Comparison of ENCODE assay signal across 17 cellular contexts in the genomic region with DNA sequence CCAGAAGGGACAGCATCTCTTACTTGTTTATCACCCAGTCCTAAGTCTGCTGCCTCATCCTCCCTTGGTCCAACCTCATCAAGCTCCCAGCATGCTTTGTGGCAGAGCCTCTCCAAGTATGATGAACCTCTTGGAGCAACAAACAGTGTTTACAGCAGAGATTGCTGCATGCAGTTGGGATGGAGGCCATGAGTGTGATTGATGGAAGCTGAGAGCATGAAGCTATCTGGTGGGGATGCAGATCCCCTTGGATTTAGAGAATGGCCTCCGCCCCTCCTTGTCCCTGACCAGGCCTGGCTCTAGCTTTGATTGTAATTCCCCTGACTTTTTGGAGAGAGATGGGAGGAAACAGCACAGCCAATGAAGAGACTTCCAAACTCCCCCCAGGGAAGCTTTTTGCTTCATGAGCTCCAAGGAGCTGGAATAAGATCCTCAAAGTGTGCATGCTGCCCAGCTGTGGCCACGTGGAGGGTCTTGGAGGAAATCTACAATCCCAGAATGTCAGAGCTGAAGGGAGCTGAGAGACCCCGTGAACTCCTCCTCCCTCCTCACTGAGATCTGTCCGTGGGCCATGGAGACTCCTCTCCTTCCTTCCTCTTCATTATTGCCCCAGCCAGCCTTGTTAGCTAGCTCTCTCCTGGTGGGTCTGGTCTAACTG.
DNase-seq lines count a peak whose midpoint lies in the region; ATAC-seq and TF ChIP-seq lines count a peak whose summit lies in the region.
"Had no signal": no experiment of that assay in that cellular context is flagged by ENCODE, and none has a peak within 500 bp of the region (broad histone marks: within the 10 kb centered on the region; RNA-seq: fewer than 3 reads in every experiment).

No MANE protein-coding gene starts in this region.

- H4K91ac ChIP-seq in mesenchymal stem cell (ENCODE audit: low read length) = no peak overlapping the region

- no peaks in the 10 kb centered on the region for H3K9me2 ChIP-seq in GM23248 (ENCODE audit: insufficient read depth)

- H2BK120ac ChIP-seq in mesenchymal stem cell (ENCODE audit: low read depth, low read length) = no peak overlapping the region

- no peak overlapping the region for H2AK5ac ChIP-seq in mesenchymal stem cell (ENCODE audit: low read length, severe bottlenecking)

- H2BK15ac ChIP-seq in mesenchymal stem cell (ENCODE audit: low read depth, poor library complexity, severe bottlenecking) = no peak overlapping the region

- peaks cover 13% of the 10 kb centered on the region for H3K4me1 Mint-ChIP-seq in stimulated activated effector memory CD8-positive, alpha-beta T cell treated with anti-CD3 and anti-CD28 coated beads, Interleukin-12 subunit alpha, Interleukin-12 subunit beta, amount 100 ng/mL, for 72 hours
- H3K4me1 Mint-ChIP-seq: GM23338 had no signal

- no peak overlapping the region for H3K27ac ChIP-seq in mesenchymal stem cell (ENCODE audit: low read length, poor library complexity, severe bottlenecking)
- H3K27ac ChIP-seq in GM23248 = no peak overlapping the region
- H3K27ac ChIP-seq: BLaER1 treated with 17β-estradiol and CSF1 and Interleukin-3, amounts not matched to agents 10 nM and 100 nM had no signal

- no peaks in the 10 kb centered on the region for H3K36me3 Mint-ChIP-seq in stimulated activated effector memory CD8-positive, alpha-beta T cell treated with anti-CD3 and anti-CD28 coated beads, Interleukin-12 subunit alpha, Interleukin-12 subunit beta, amount 100 ng/mL, for 72 hours

- H3K36me3 ChIP-seq in mesenchymal stem cell (ENCODE audit: control insufficient read depth in 1 of 2, insufficient read depth in 2 of 2, low read depth in 1 of 2, low read length in 2 of 2) (no peaks in the 10 kb centered on the region), GM23248 (ENCODE audit: low read depth) (no peaks in the 10 kb centered on the region)
- H3K36me3 ChIP-seq: BLaER1 treated with 17β-estradiol and CSF1 and Interleukin-3, amounts not matched to agents 10 nM and 100 nM had no signal

- no peak overlapping the region for H3K9ac ChIP-seq in mesenchymal stem cell (ENCODE audit: low read length)
- H3K9ac ChIP-seq in GM23248 = no peak overlapping the region
- H3K9ac ChIP-seq: BLaER1 treated with 17β-estradiol and CSF1 and Interleukin-3, amounts not matched to agents 10 nM and 100 nM had no signal

- no peak overlapping the region for H2AFZ ChIP-seq in mesenchymal stem cell (ENCODE audit: low read depth, low read length)
- H2AFZ ChIP-seq in GM23248 = no peak overlapping the region
- H2AFZ ChIP-seq: GM23338 had no signal

- H3K9me3 ChIP-seq in mesenchymal stem cell (ENCODE audit: control insufficient read depth, low read length) (no peaks in the 10 kb centered on the region), GM23248 (ENCODE audit: low read depth) (no peaks in the 10 kb centered on the region)
- H3K9me3 ChIP-seq: A549; BLaER1 treated with 17β-estradiol and CSF1 and Interleukin-3, amounts not matched to agents 10 nM and 100 nM had no signal

- no peaks in the 10 kb centered on the region; the same call in 1 of the 2 replicates for H3F3A ChIP-seq in GM23248 (ENCODE audit: insufficient read depth)

- H3K23ac ChIP-seq in mesenchymal stem cell (ENCODE audit: low read length in 2 of 2) = no peak overlapping the region

- peak; percentile 13 for DNase-seq in amniotic epithelial cell (ENCODE audit: low read depth)
- DNase-seq in fibroblast of the aortic adventitia (ENCODE audit: low read depth) = peak; percentile 26
- no peak for DNase-seq in mesenchymal stem cell
- no peak for DNase-seq in stimulated activated effector memory CD8-positive, alpha-beta T cell treated with anti-CD3 and anti-CD28 coated beads, Interleukin-12 subunit alpha, Interleukin-12 subunit beta, amount 100 ng/mL, for 72 hours (ENCODE audit: low spot score in 2 of 2)
- DNase-seq in DMS 273 treated with DMSO at 0.1 percent for 48 hours (lab: John Stamatoyannopoulos, UW) = no peak
- DNase-seq in SIG-M5 (lab: John Stamatoyannopoulos, UW) = no peak
- DNase-seq in GM23248 = no peak
- DNase-seq: GF-D8, HFFc6, NCI-H1048, NCI-H2227 treated with DMSO at 0.1 percent for 48 hours, NCI-H524 treated with DMSO at 0.1 percent for 48 hours had no signal

- no peak overlapping the region for H3K4me3 ChIP-seq in fibroblast of the aortic adventitia (ENCODE audit: low read depth, low read length)
- H3K4me3 ChIP-seq in mesenchymal stem cell (ENCODE audit: insufficient read depth in 1 of 2, low read depth in 1 of 2, low read length in 2 of 2) = no peak overlapping the region
- H3K4me3 ChIP-seq in GM23248 = no peak overlapping the region
- H3K4me3 ChIP-seq: A549; BLaER1 treated with 17β-estradiol and CSF1 and Interleukin-3, amounts not matched to agents 10 nM and 100 nM; GM23338 had no signal

- no peaks in the 10 kb centered on the region for H3K79me2 ChIP-seq in GM23248 (ENCODE audit: insufficient read depth)

- 95% methylated on average over 4 of the region's 4 CpGs for WGBS in mesenchymal stem cell
- WGBS in GM23248 (ENCODE audit: low coverage in 1 of 2, low lambda C conversion rate in 2 of 2, missing lambda C conversion rate in 2 of 2), 2 experiments = 52 to 65% methylated on average over 3 to 4 of the region's 4 CpGs

- H4K8ac ChIP-seq in mesenchymal stem cell (ENCODE audit: low read length) = peak overlapping the region; percentile 12

- H3K18ac ChIP-seq in mesenchymal stem cell (ENCODE audit: low read depth in 1 of 2, low read length in 2 of 2) = peak overlapping the region in 1 of 2 experiments; percentile 5

- H3K27ac Mint-ChIP-seq in stimulated activated effector memory CD8-positive, alpha-beta T cell treated with anti-CD3 and anti-CD28 coated beads, Interleukin-12 subunit alpha, Interleukin-12 subunit beta, amount 100 ng/mL, for 72 hours = no peak overlapping the region
- H3K27ac Mint-ChIP-seq: GM23338, HFFc6 had no signal

- no peak for TF ChIP-seq CTCF in fibroblast of the aortic adventitia (IDR thresholded peaks at IDR 0.05; ENCODE audit: insufficient read depth, low read length)

- no peak overlapping the region for H3K14ac ChIP-seq in mesenchymal stem cell (ENCODE audit: low read length in 2 of 2)

- H3K9me3 Mint-ChIP-seq in stimulated activated effector memory CD8-positive, alpha-beta T cell treated with anti-CD3 and anti-CD28 coated beads, Interleukin-12 subunit alpha, Interleukin-12 subunit beta, amount 100 ng/mL, for 72 hours = no peaks in the 10 kb centered on the region
- H3K9me3 Mint-ChIP-seq: GM23338, HFFc6 had no signal

- peak; percentile 16 for ATAC-seq in stimulated activated effector memory CD8-positive, alpha-beta T cell treated with anti-CD3 and anti-CD28 coated beads, Interleukin-12 subunit alpha, Interleukin-12 subunit beta, amount 100 ng/mL, for 72 hours
- no peak for ATAC-seq in HG02884 (IDR thresholded peaks at IDR 0.05; ENCODE audit: unreplicated experiment)
- ATAC-seq: A549, GM23338, HepG2 had no signal

- H3K4ac ChIP-seq in mesenchymal stem cell (ENCODE audit: low read depth in 1 of 2, low read length in 2 of 2) = no peak overlapping the region

- H2BK5ac ChIP-seq in mesenchymal stem cell (ENCODE audit: low read depth, low read length, poor library complexity, severe bottlenecking) = no peak overlapping the region

- no peak overlapping the region for H3K4me3 Mint-ChIP-seq in stimulated activated effector memory CD8-positive, alpha-beta T cell treated with anti-CD3 and anti-CD28 coated beads, Interleukin-12 subunit alpha, Interleukin-12 subunit beta, amount 100 ng/mL, for 72 hours
- H3K4me3 Mint-ChIP-seq: GM23338, HFFc6 had no signal

- H2BK12ac ChIP-seq in mesenchymal stem cell (ENCODE audit: low read length in 2 of 2) = no peak overlapping the region

- peaks cover 4% of the 10 kb centered on the region for H3K4me1 ChIP-seq in mesenchymal stem cell (ENCODE audit: control insufficient read depth, insufficient read depth, low read depth, low read length)
- H3K4me1 ChIP-seq in GM23248 (ENCODE audit: insufficient read depth) = peaks cover 2% of the 10 kb centered on the region; the same call in 1 of the 2 replicates
- H3K4me1 ChIP-seq: A549 had no signal

- no peaks in the 10 kb centered on the region for H4K20me1 ChIP-seq in GM23248 (ENCODE audit: insufficient read depth)
- H4K20me1 ChIP-seq: BLaER1 treated with 17β-estradiol and CSF1 and Interleukin-3, amounts not matched to agents 10 nM and 100 nM had no signal

- H3K27me3 ChIP-seq in mesenchymal stem cell (ENCODE audit: control insufficient read depth in 1 of 2, insufficient read depth in 1 of 2, low read length in 2 of 2) = no peaks in the 10 kb centered on the region
- H3K27me3 ChIP-seq in GM23248 (replicated peaks; ENCODE audit: insufficient read depth) = no peaks in the 10 kb centered on the region
- H3K27me3 ChIP-seq: BLaER1 treated with 17β-estradiol and CSF1 and Interleukin-3, amounts not matched to agents 10 nM and 100 nM had no signal

- in situ Hi-C loops in GM23248 (cut with MboI) = no loop called here

- H3K4me2 ChIP-seq in mesenchymal stem cell (ENCODE audit: low read length, poor library complexity, severe bottlenecking) = no peak overlapping the region
- H3K4me2 ChIP-seq in GM23248 (ENCODE audit: unreplicated experiment) = no peak overlapping the region
- H3K4me2 ChIP-seq: A549; BLaER1 treated with 17β-estradiol and CSF1 and Interleukin-3, amounts not matched to agents 10 nM and 100 nM; GM23338 had no signal

- no peaks in the 10 kb centered on the region for H3K79me1 ChIP-seq in mesenchymal stem cell (replicated peaks; ENCODE audit: low read length, poor library complexity, severe bottlenecking)

Comparison
In these comparisons a context has a peak if more than half of its experiments do, and no peak if none do; other contexts are left out.
1. DNase-seq: peak in amniotic epithelial cell (single experiment) and fibroblast of the aortic adventitia (single experiment); none in mesenchymal stem cell (single experiment), stimulated activated effector memory CD8-positive, alpha-beta T cell treated with anti-CD3 and anti-CD28 coated beads, Interleukin-12 subunit alpha, Interleukin-12 subunit beta, amount 100 ng/mL, for 72 hours (0 of 2), DMS 273 treated with DMSO at 0.1 percent for 48 hours (single experiment), SIG-M5 (single experiment) and GM23248 (single experiment).